Comparison of ENCODE assay signal across 14 cellular contexts in genomic region chr22:33811686-33812085, GRCh38.
DNase-seq lines count a peak whose midpoint lies in the region; FAIRE-seq and TF ChIP-seq lines count a peak whose summit lies in the region.
"Had no signal": no experiment of that assay in that cellular context is flagged by ENCODE, and none has a peak within 500 bp of the region (broad histone marks: within the 10 kb centered on the region; RNA-seq: fewer than 3 reads in every experiment).

No MANE protein-coding gene starts in this region.

- no peaks in the 10 kb centered on the region for H3K27me3 Mint-ChIP-seq in MCF 10A (ENCODE audit: insufficient read depth, unreplicated experiment)
- H3K27me3 Mint-ChIP-seq in activated naive CD8-positive, alpha-beta T cell treated with anti-CD3 and anti-CD28 coated beads for 36 hours, result peaks cover 15% of the 10 kb centered on the region
- H3K27me3 Mint-ChIP-seq: memory B cell had no signal

- CTCF ChIA-PET in MCF 10A (lab: Yijun Ruan, JAX), result interaction anchor here (0.6 to 1.3 kb wide), 3 partner anchors 11 to 316 kb away, joined by 3 to 4 read pairs (median 3); no protein-coding TSS in a partner anchor

- TF ChIP-seq CTCF in ascending aorta (IDR thresholded peaks at IDR 0.05) (no peak), left ventricle myocardium inferior (IDR thresholded peaks at IDR 0.05; ENCODE audit: borderline replicate concordance) (no peak), MCF 10A (IDR thresholded peaks at IDR 0.05; ENCODE audit: unreplicated experiment) (no peak)

- H3K9me3 Mint-ChIP-seq in MCF 10A (ENCODE audit: unreplicated experiment), result no peaks in the 10 kb centered on the region
- H3K9me3 Mint-ChIP-seq in activated naive CD8-positive, alpha-beta T cell treated with anti-CD3 and anti-CD28 coated beads for 36 hours, result no peaks in the 10 kb centered on the region

- DNase-seq in AG08395 (ENCODE audit: low spot score) (peak; percentile 88), ascending aorta (ENCODE audit: low spot score in 2 of 2) (peak; percentile 11 to 84), left ventricle myocardium inferior (peak; percentile 39), posterior vena cava (ENCODE audit: low spot score) (peak; percentile 91), GM12892 (ENCODE audit: insufficient read length) (no peak), 8988T (no peak), MCF 10A (ENCODE audit: unreplicated experiment) (no peak)
- no peak for DNase-seq in activated naive CD8-positive, alpha-beta T cell treated with anti-CD3 and anti-CD28 coated beads for 36 hours
- DNase-seq: ACHN; activated naive CD4-positive, alpha-beta T cell treated with anti-CD3 and anti-CD28 coated beads, Interleukin-2, amount 50 U/mL, for 16 hours; SK-N-SH had no signal

- H3K36me3 ChIP-seq in ascending aorta (no peaks in the 10 kb centered on the region), left ventricle myocardium inferior (no peaks in the 10 kb centered on the region)

- H3K36me3 Mint-ChIP-seq in MCF 10A (ENCODE audit: insufficient read depth, unreplicated experiment), result peaks cover 4% of the 10 kb centered on the region
- H3K36me3 Mint-ChIP-seq in activated naive CD8-positive, alpha-beta T cell treated with anti-CD3 and anti-CD28 coated beads for 36 hours, result no peaks in the 10 kb centered on the region
- H3K36me3 Mint-ChIP-seq: stimulated activated effector memory CD8-positive, alpha-beta T cell treated with anti-CD3 and anti-CD28 coated beads, Interleukin-12 subunit alpha, Interleukin-12 subunit beta, amount 100 ng/mL, for 72 hours had no signal

- H3K27me3 ChIP-seq in ascending aorta (no peaks in the 10 kb centered on the region), left ventricle myocardium inferior (ENCODE audit: low read depth) (no peaks in the 10 kb centered on the region)

- no peak for FAIRE-seq in GM12892 (lab: Jason Lieb, UNC)
- FAIRE-seq: H1 had no signal

- no peak overlapping the region for H3K27ac Mint-ChIP-seq in MCF 10A (ENCODE audit: low read depth, unreplicated experiment)
- no peak overlapping the region for H3K27ac Mint-ChIP-seq in activated naive CD8-positive, alpha-beta T cell treated with anti-CD3 and anti-CD28 coated beads for 36 hours
- H3K27ac Mint-ChIP-seq: memory B cell; stimulated activated effector memory CD8-positive, alpha-beta T cell treated with anti-CD3 and anti-CD28 coated beads, Interleukin-12 subunit alpha, Interleukin-12 subunit beta, amount 100 ng/mL, for 72 hours had no signal

- H3K4me3 ChIP-seq in ascending aorta (no peak overlapping the region), left ventricle myocardium inferior (no peak overlapping the region)

- POLR2A ChIA-PET in MCF 10A (lab: Yijun Ruan, JAX), result no interaction called here

- H3K4me3 Mint-ChIP-seq in MCF 10A (ENCODE audit: unreplicated experiment), result no peak overlapping the region
- H3K4me3 Mint-ChIP-seq in activated naive CD8-positive, alpha-beta T cell treated with anti-CD3 and anti-CD28 coated beads for 36 hours, result no peak overlapping the region
- H3K4me3 Mint-ChIP-seq: memory B cell; stimulated activated effector memory CD8-positive, alpha-beta T cell treated with anti-CD3 and anti-CD28 coated beads, Interleukin-12 subunit alpha, Interleukin-12 subunit beta, amount 100 ng/mL, for 72 hours had no signal

- H3K9me3 ChIP-seq in ascending aorta, result no peaks in the 10 kb centered on the region
- H3K9me3 ChIP-seq in left ventricle myocardium inferior (replicated peaks), result peaks cover 5% of the 10 kb centered on the region

- H3K27ac ChIP-seq in ascending aorta (peak overlapping the region; percentile 52 to 54), left ventricle myocardium inferior (replicated peaks) (peak overlapping the region; percentile 69)

- intact Hi-C loops in ascending aorta (cut with DNase I), result no loop called here
- intact Hi-C loops in left ventricle myocardium inferior (cut with micrococcal nuclease), result no loop called here
- intact Hi-C loops in posterior vena cava (cut with DNase I), result no loop called here
- intact Hi-C loops in MCF 10A (cut with micrococcal nuclease), result no loop called here

- no peaks in the 10 kb centered on the region for H3K4me1 Mint-ChIP-seq in MCF 10A (ENCODE audit: insufficient read depth, unreplicated experiment)
- H3K4me1 Mint-ChIP-seq in activated naive CD8-positive, alpha-beta T cell treated with anti-CD3 and anti-CD28 coated beads for 36 hours, result no peaks in the 10 kb centered on the region
- H3K4me1 Mint-ChIP-seq: stimulated activated effector memory CD8-positive, alpha-beta T cell treated with anti-CD3 and anti-CD28 coated beads, Interleukin-12 subunit alpha, Interleukin-12 subunit beta, amount 100 ng/mL, for 72 hours had no signal

- peaks cover 0 to 2% of the 10 kb centered on the region in 2 donors for H3K4me1 ChIP-seq in ascending aorta
- peaks cover 47% of the 10 kb centered on the region for H3K4me1 ChIP-seq in left ventricle myocardium inferior

- no TSS peak for BruUV-seq in MCF 10A (replicated peaks; lab: Mats Ljungman, UMichigan)

- no peak for TF ChIP-seq POLR2A in GM12892 (IDR thresholded peaks at IDR 0.05; ENCODE audit: low read depth, low read length)

Comparison
In these comparisons a context has a peak if more than half of its experiments do, and no peak if none do; other contexts are left out.
1. DNase-seq: peak in AG08395 (single experiment), ascending aorta (2 of 2), left ventricle myocardium inferior (single experiment) and posterior vena cava (single experiment); none in GM12892 (single experiment), 8988T (single experiment), MCF 10A (single experiment) and activated naive CD8-positive, alpha-beta T cell treated with anti-CD3 and anti-CD28 coated beads for 36 hours (single experiment).